ENCODE assay signal across 29 cellular contexts in the genomic region with DNA sequence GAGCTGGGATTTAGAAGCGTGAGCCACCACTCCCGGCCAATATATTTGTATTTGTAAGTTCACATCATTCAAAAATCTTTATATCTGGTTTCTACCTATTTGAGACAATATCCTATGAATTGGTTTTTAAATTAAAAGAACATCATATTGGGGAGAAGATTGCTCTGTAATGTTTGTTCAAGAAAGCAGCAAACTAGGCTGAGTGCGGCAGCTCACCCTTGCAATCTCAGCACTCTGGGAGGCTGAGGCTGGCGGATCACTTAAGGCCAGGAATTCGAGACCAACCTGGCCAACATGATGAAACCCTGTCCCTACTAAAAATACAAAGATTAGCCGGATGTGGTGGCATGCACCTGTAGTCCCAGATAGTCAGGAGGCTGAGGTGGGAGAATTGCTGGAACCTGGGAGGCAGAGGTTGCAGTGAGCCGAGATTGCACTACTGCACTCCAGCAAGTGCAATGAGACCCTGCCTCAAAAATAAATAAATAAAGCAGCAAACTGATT.
"Had no signal": no experiment of that assay in that cellular context is flagged by ENCODE, and none has a peak within 500 bp of the region (broad histone marks: within the 10 kb centered on the region; RNA-seq: fewer than 3 reads in every experiment).

No MANE protein-coding gene starts in this region.

- DNase-seq: naive thymus-derived CD8-positive, alpha-beta T cell; nephron progenitor cell; nucleus accumbens; pancreas; right cardiac atrium; right lobe of liver; sigmoid colon; spleen; stimulated activated CD4-positive, alpha-beta T cell treated with anti-CD3 and anti-CD28 coated beads, Interleukin-12 subunit alpha, Interleukin-12 subunit beta, amount 100 ng/mL, for 4 hours; stimulated activated CD4-positive, alpha-beta T cell treated with anti-CD3 and anti-CD28 coated beads, Interleukin-1b, Interleukin-23, amount 100 ng/mL, for 48 hours; stimulated activated CD4-positive, alpha-beta T cell treated with anti-CD3 and anti-CD28 coated beads, Interleukin-4, amount 100 ng/mL, for 1 hour; stimulated activated CD4-positive, alpha-beta T cell treated with anti-CD3 and anti-CD28 coated beads, Interleukin-4, amount 100 ng/mL, for 4 hours; stimulated activated CD8-positive, alpha-beta memory T cell treated with anti-CD3 and anti-CD28 coated beads, Interleukin-4, amount 100 ng/mL, for 48 hours; stimulated activated naive CD4-positive, alpha-beta T cell; stimulated activated naive CD8-positive, alpha-beta T cell treated with anti-CD3 and anti-CD28 coated beads, Interleukin-15, amount 100 ng/mL, for 72 hours; stimulated activated naive CD8-positive, alpha-beta T cell treated with anti-CD3 and anti-CD28 coated beads, Interleukin-15, Interleukin-2, amounts not matched to agents 100 U/mL and 50 U/mL, for 24 hours; substantia nigra; testis; tibial artery; transverse colon; upper lobe of right lung; uterus had no signal

- H3K9me3 ChIP-seq: neutrophil, pancreas, prostate gland, right lobe of liver, sigmoid colon, spleen, suprapubic skin, testis, tibial artery, transverse colon, upper lobe of right lung, uterus had no signal

- FAIRE-seq: pancreas had no signal

- H3K4me3 ChIP-seq: pancreas, prostate gland, right lobe of liver, sigmoid colon, skin epidermis, smooth muscle cell, spleen, suprapubic skin, testis, tibial artery, transverse colon, upper lobe of right lung, uterus had no signal

- H3K4me2 ChIP-seq: smooth muscle cell had no signal

- H3K36me3 ChIP-seq: prostate gland, uterus had no signal

- ATAC-seq: naive thymus-derived CD8-positive, alpha-beta T cell; natural killer cell treated with Interleukin-12 subunit alpha and Interleukin-12 subunit beta and Interleukin-15 and Interleukin-18, amount 100 ng/mL, for 72 hours; pancreas; right cardiac atrium; right lobe of liver; stimulated activated memory B cell treated with anti-CD40 and anti-IgM and Interleukin-4, amounts not matched to agents 10 μg/mL and 1 μg/mL and 100 μg/mL, for 72 hours; stimulated activated naive CD8-positive, alpha-beta T cell treated with anti-CD3 and anti-CD28 coated beads, Interleukin-15, amount 100 ng/mL, for 72 hours; stimulated activated naive CD8-positive, alpha-beta T cell treated with anti-CD3 and anti-CD28 coated beads, Interleukin-15, Interleukin-2, amounts not matched to agents 100 U/mL and 50 U/mL, for 24 hours; upper lobe of right lung had no signal

- H3K27me3 ChIP-seq: neutrophil, pancreas, right lobe of liver, sigmoid colon, spleen, suprapubic skin, testis, tibial artery, transverse colon, upper lobe of right lung, uterus had no signal

- H3K4me1 ChIP-seq: right lobe of liver, upper lobe of right lung, uterus had no signal

- H3K27ac ChIP-seq: neutrophil, pancreas, prostate gland, right lobe of liver, sigmoid colon, skin epidermis, spleen, suprapubic skin, testis, tibial artery, transverse colon, upper lobe of right lung, uterus had no signal
